10 cellular contexts compared by ENCODE assay signal in the genomic region with DNA sequence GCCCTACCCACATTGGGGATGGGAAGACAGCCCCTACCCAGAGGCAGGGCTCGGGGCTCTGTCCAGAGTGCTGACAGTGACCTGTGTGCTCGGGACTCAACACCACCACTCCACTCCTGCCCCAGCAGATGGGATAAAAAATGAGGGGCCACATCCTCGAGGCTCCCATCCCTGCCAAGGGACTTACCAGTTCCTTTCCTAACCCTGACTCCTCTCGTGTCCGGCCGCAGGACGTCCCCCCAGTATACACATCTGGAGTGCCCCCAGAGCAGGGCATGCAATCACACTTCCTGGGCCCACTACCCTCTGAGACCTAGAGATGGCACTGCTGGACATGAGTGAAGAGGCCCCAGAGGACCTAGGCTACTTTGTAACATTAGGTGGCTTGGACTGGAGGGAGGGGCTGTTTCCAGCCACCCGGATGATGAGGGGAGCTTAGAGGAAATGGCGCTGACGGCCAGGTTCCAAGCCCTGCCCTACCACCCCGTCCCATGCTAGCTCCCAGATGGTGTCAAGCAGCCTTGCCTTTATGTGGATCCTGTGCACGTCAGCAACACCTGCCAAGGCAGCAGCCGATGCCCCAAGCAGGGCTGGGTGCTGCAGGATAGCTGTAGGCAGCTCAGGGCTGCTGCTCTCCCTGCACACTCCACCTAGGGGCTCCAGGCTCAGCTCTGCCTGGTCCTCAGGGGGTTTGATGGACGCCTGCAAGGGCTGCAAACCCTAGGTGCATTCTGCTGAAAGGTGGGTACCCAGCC.
DNase-seq lines count a peak whose midpoint lies in the region; ATAC-seq and TF ChIP-seq lines count a peak whose summit lies in the region.
"Had no signal": no experiment of that assay in that cellular context is flagged by ENCODE, and none has a peak within 500 bp of the region (broad histone marks: within the 10 kb centered on the region; RNA-seq: fewer than 3 reads in every experiment).

No MANE protein-coding gene starts in this region.

- in situ Hi-C loops in KBM-7 (cut with MboI; ENCODE audit: low pct_unique_long_range_greater_than_20kb, low sequenced_read_pairs): no loop called here

- TF ChIP-seq CTCF in VCaP (conservative IDR thresholded peaks at IDR 0.05) (peak; percentile 13; the same call in 1 of the 2 replicates), right lobe of liver (IDR thresholded peaks at IDR 0.05) (peak in 3 of 4 donors; percentile 18 to 28 (median 21))

- no peak for TF ChIP-seq POLR2A in right lobe of liver (IDR thresholded peaks at IDR 0.05)

- WGBS in right lobe of liver (ENCODE audit: insufficient coverage, low coverage, low lambda C conversion rate, missing lambda C conversion rate): 23% methylated on average over 8 of the region's 14 CpGs

- H3K36me3 ChIP-seq in right lobe of liver: peaks cover 0 to 12% (median 3%) of the 10 kb centered on the region in 4 donors
- no peaks in the 10 kb centered on the region for H3K36me3 ChIP-seq in MG63

- H3K9me3 ChIP-seq in right lobe of liver (no peaks in the 10 kb centered on the region), MG63 (no peaks in the 10 kb centered on the region)

- H3K4me1 ChIP-seq in right lobe of liver: no peaks in the 10 kb centered on the region

- H3K27me3 ChIP-seq in right lobe of liver: no peaks in the 10 kb centered on the region
- H3K27me3 ChIP-seq in MG63: no peaks in the 10 kb centered on the region

- intact Hi-C loops in right lobe of liver (cut with DNase I): no loop called here

- DNase-seq in D341Med (ENCODE audit: low spot score) (peak; percentile 76), KBM-7 (peak; percentile 39), right lobe of liver (peak in 2 of 3 donors; percentile 47 to 48), COR-L47 (lab: John Stamatoyannopoulos, UW) (no peak), NCI-H226 (no peak), MG63 (no peak)
- DNase-seq: amniotic stem cell, GM23248 had no signal

- H3K27ac ChIP-seq in VCaP (no peak overlapping the region), right lobe of liver (no peak overlapping the region)
- H3K27ac ChIP-seq: GM23248 had no signal

- ATAC-seq in right lobe of liver (peak; percentile 44 to 62 (median 51)), GM21528 (IDR thresholded peaks at IDR 0.05; ENCODE audit: low FRiP score, unreplicated experiment) (no peak)

- no peak overlapping the region for H3K4me3 ChIP-seq in right lobe of liver
- no peak overlapping the region for H3K4me3 ChIP-seq in MG63
- H3K4me3 ChIP-seq: GM23248 had no signal

Comparison
In these comparisons a context has a peak if more than half of its experiments do, and no peak if none do; other contexts are left out.
1. DNase-seq: peak in D341Med (single experiment), KBM-7 (single experiment) and right lobe of liver (2 of 3); none in COR-L47 (single experiment), NCI-H226 (single experiment) and MG63 (single experiment).